In the genomic region with DNA sequence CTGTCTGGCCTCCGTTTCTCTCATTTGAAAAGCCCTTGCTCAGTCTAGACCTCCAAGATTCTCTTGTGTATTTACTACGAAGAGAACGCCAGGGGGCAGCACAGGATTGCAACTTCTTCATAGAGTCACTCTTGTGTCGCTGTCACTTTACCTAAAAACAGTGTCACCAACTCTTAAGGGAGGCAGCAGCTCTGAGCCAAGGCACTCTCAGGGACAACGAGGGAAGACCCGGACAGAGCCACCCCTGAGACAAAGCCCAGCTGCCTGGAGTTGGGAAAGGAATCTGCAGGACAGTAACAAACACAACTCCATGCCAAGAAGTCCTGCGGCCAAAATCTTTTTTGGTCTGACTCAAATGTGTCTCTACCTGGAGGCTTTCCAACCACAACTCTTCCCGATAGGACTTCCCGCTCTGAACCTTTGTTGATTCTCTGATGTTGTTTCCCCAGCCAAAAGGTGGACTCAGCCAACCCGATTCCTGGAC, we compare ENCODE assay signal across 8 cellular contexts. TPM values are rescaled to one million over a fixed set of nuclear protein-coding genes. Genes with fewer than 3 reads are reported as not detected.
A peak's percentile ranks its signal among the peaks of the same experiment; 100 is the strongest.
DNase-seq lines count a peak whose midpoint lies in the region; ATAC-seq and TF ChIP-seq lines count a peak whose summit lies in the region.

No MANE protein-coding gene starts in this region.

- peak; percentile 90 for DNase-seq in G401 (ENCODE audit: low spot score)
- peak; percentile 83 for DNase-seq in NCI-H1436 (lab: John Stamatoyannopoulos, UW)
- peak; percentile 64 for DNase-seq in T follicular helper cell (ENCODE audit: low read depth)
- peak; percentile 56 for DNase-seq in amniotic epithelial cell (ENCODE audit: low read depth)
- DNase-seq in right cardiac atrium = peak; percentile 79 to 85 (median 81)
- no peak for DNase-seq in retinal pigment epithelial cell (ENCODE audit: low read depth)

- in situ Hi-C loops in G401 (cut with HindIII; ENCODE audit: low sequenced_read_pairs) = no loop called here

- intact Hi-C loops in right cardiac atrium (cut with DNase I) = loop anchor here (2.0 to 5.0 kb wide), 6 partner anchors 51 to 123 kb away; a partner anchor contains a TSS

- ATAC-seq in HG02571 (IDR thresholded peaks at IDR 0.05; ENCODE audit: unreplicated experiment) = peak; percentile 71
- peak; percentile 58 to 60 for ATAC-seq in right cardiac atrium
- no peak for ATAC-seq in HG03095 (IDR thresholded peaks at IDR 0.05; ENCODE audit: unreplicated experiment)

- no peaks in the 10 kb centered on the region for H3K9me3 ChIP-seq in right cardiac atrium (ENCODE audit: control insufficient read depth, low read length)

- H3K4me3 ChIP-seq in right cardiac atrium (ENCODE audit: low read length) (no peak overlapping the region), retinal pigment epithelial cell (ENCODE audit: low read length) (no peak overlapping the region)

- 5% methylated on average over 10 of the region's 10 CpGs for WGBS in right cardiac atrium

- peak overlapping the region; percentile 82 for H3K27ac ChIP-seq in right cardiac atrium (ENCODE audit: low read length)

- H3K4me1 ChIP-seq in right cardiac atrium (ENCODE audit: control insufficient read depth, insufficient read depth, low read length) = peaks cover 30% of the 10 kb centered on the region

- TF ChIP-seq CTCF in retinal pigment epithelial cell (conservative IDR thresholded peaks at IDR 0.05; ENCODE audit: low read depth, low read length) = peak; percentile 80

- H3K27me3 ChIP-seq in right cardiac atrium (ENCODE audit: control insufficient read depth, insufficient read depth) = no peaks in the 10 kb centered on the region

RNA-seq across cellular contexts. Expression of a gene that starts 9.6 kb away (rescaled TPM):
- 22.8 and 44.4 TPM in 2 replicates for total RNA-seq in G401 (2014; rRNA removed; shearing (Covaris generic))
- total RNA-seq in right cardiac atrium = 10 to 100 TPM; 15.4 to 22.8 (median 21.3) TPM
- polyA plus RNA-seq in right cardiac atrium = 11.9 TPM

RNA-seq across cellular contexts. Expression of a gene that starts 9.9 kb away (rescaled TPM):
- 1.9 TPM in 1 of 2 replicates, not detected in the other for total RNA-seq in G401 (2014; rRNA removed; shearing (Covaris generic))
- total RNA-seq in right cardiac atrium = under 1 TPM; 0.28 to 0.86 (median 0.51) TPM
- 0.45 TPM for polyA plus RNA-seq in right cardiac atrium

RNA-seq across cellular contexts. Expression of a gene that starts 43.2 kb away (rescaled TPM):
- total RNA-seq in G401 (2014; rRNA removed; shearing (Covaris generic)) = 6.1 and 9.0 TPM in 2 replicates
- total RNA-seq in right cardiac atrium = 10 to 100 TPM; 14.1 to 28.7 (median 23.3) TPM
- 44.9 TPM for polyA plus RNA-seq in right cardiac atrium

RNA-seq across cellular contexts. Expression of a gene that starts 57.6 kb away (rescaled TPM):
- total RNA-seq in G401 (2014; rRNA removed; shearing (Covaris generic)) = 32.3 and 34.4 TPM in 2 replicates
- total RNA-seq in right cardiac atrium = 10 to 100 TPM; 26.5 to 30.1 (median 27.6) TPM
- 22.0 TPM for polyA plus RNA-seq in right cardiac atrium
